In the genomic region with DNA sequence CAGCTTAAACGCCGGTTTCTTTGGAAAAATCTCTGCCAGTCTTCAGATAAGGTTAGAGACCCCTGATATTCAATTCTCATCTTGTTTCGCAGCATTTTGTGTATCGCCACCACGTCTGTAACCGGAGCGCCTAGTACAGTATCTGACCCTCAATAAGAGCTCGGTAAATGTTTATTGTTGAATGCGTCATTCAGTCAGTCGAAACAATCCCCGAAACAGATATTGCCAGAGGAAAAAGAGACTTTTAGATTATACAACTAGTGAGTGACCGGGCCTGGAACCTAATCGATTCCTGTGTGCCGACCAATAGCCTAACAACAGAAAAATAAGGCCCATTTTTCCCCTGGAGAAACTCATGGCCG, we compare ENCODE assay signal across 8 cellular contexts. TPM values are rescaled to one million over a fixed set of nuclear protein-coding genes. Genes with fewer than 3 reads are reported as not detected.
DNase-seq lines count a peak whose midpoint lies in the region; TF ChIP-seq lines count a peak whose summit lies in the region.

No MANE protein-coding gene starts in this region.

- 5 to 7% methylated on average over 15 of the region's 15 CpGs for WGBS in ectodermal cell, 2 experiments

- no peaks in the 10 kb centered on the region for H3K36me3 Mint-ChIP-seq in nephron (ENCODE audit: low read depth)

- peaks cover 32% of the 10 kb centered on the region for H3K4me1 ChIP-seq in BLaER1
- H3K4me1 ChIP-seq in ectodermal cell (ENCODE audit: control insufficient read depth, insufficient read depth, low read length) = peaks cover 12% of the 10 kb centered on the region

- no peak for TF ChIP-seq CTCF in nephron (IDR thresholded peaks at IDR 0.05; ENCODE audit: unreplicated experiment in 3 of 3)

- H3K27ac Mint-ChIP-seq in nephron = peak overlapping the region; percentile 1 to 45 (median 7)

- H3K27me3 ChIP-seq in BLaER1 (no peaks in the 10 kb centered on the region), MG63 (no peaks in the 10 kb centered on the region), ectodermal cell (ENCODE audit: control insufficient read depth, insufficient read depth, low read length, poor library complexity, severe bottlenecking) (no peaks in the 10 kb centered on the region)

- peaks cover 25% of the 10 kb centered on the region for H3K4me1 Mint-ChIP-seq in nephron

- no peaks in the 10 kb centered on the region for H3K9me3 Mint-ChIP-seq in nephron

- peak overlapping the region; percentile 91 for H3K4me2 ChIP-seq in BLaER1

- H3K9me3 ChIP-seq in BLaER1 (no peaks in the 10 kb centered on the region), MG63 (no peaks in the 10 kb centered on the region), ectodermal cell (ENCODE audit: control insufficient read depth, low read length) (no peaks in the 10 kb centered on the region)

- H3K36me3 ChIP-seq in BLaER1 (peaks cover 27% of the 10 kb centered on the region), MG63 (no peaks in the 10 kb centered on the region), ectodermal cell (ENCODE audit: control insufficient read depth, insufficient read depth, low read length) (no peaks in the 10 kb centered on the region)

- no peak for DNase-seq in MG63
- DNase-seq in NCI-H1417 (lab: John Stamatoyannopoulos, UW) = no peak
- DNase-seq in stimulated activated CD8-positive, alpha-beta memory T cell treated with anti-CD3 and anti-CD28 coated beads, Interleukin-4, amount 100 ng/mL, for 48 hours = no peak
- no peak for DNase-seq in A172 (ENCODE audit: low spot score)
- no peak for DNase-seq in activated CD8-positive, alpha-beta memory T cell treated with anti-CD3 and anti-CD28 coated beads, Interleukin-2, amount 50 U/mL, for 4 hours

- no peaks in the 10 kb centered on the region for H3K27me3 Mint-ChIP-seq in nephron (ENCODE audit: low read depth)

- peak overlapping the region; percentile 88 for H3K4me3 ChIP-seq in BLaER1
- H3K4me3 ChIP-seq in MG63 = peak overlapping the region; percentile 91
- peak overlapping the region; percentile 92 for H3K4me3 ChIP-seq in ectodermal cell (ENCODE audit: insufficient read depth, low read depth, low read length)

- H3K9ac ChIP-seq in BLaER1 = peak overlapping the region; percentile 86

- peak overlapping the region; percentile 93 to 96 (median 94) for H3K4me3 Mint-ChIP-seq in nephron

- H4K20me1 ChIP-seq in BLaER1 = peaks cover 51% of the 10 kb centered on the region

- peak overlapping the region; percentile 86 for H3K27ac ChIP-seq in BLaER1
- H3K27ac ChIP-seq in ectodermal cell (ENCODE audit: insufficient read depth, low read depth, low read length, poor library complexity, severe bottlenecking) = no peak overlapping the region

RNA-seq across cellular contexts. Expression of gene PELP1, which starts 0.6 kb away (rescaled TPM):
- total RNA-seq in MG63 (2014; rRNA removed; shearing (Covaris generic); ENCODE audit: low replicate concordance) = 13.6 and 15.7 TPM in 2 replicates
- 72.3 TPM for polyA plus RNA-seq in ectodermal cell (2013, experiment 1 of 4)
- 73.2 TPM for polyA plus RNA-seq in ectodermal cell (2013, experiment 2 of 4)
- polyA plus RNA-seq in ectodermal cell (2013, experiment 3 of 4) = 69.1 TPM
- polyA plus RNA-seq in ectodermal cell (2013, experiment 4 of 4) = 76.9 TPM
- total RNA-seq in A172 (2014; rRNA removed; shearing (Covaris generic)) = 23.5 and 29.5 TPM in 2 replicates

RNA-seq across cellular contexts. Expression of gene ARRB2, which starts 7.1 kb away (rescaled TPM):
- total RNA-seq in MG63 (2014; rRNA removed; shearing (Covaris generic); ENCODE audit: low replicate concordance) = 5.7 and 10.5 TPM in 2 replicates
- polyA plus RNA-seq in ectodermal cell (2013, experiment 1 of 4) = 83.1 TPM
- 76.9 TPM for polyA plus RNA-seq in ectodermal cell (2013, experiment 2 of 4)
- 71.7 TPM for polyA plus RNA-seq in ectodermal cell (2013, experiment 3 of 4)
- 74.5 TPM for polyA plus RNA-seq in ectodermal cell (2013, experiment 4 of 4)
- 6.7 and 12.3 TPM in 2 replicates for total RNA-seq in A172 (2014; rRNA removed; shearing (Covaris generic))

RNA-seq across cellular contexts. Expression of gene MED11, which starts 27.9 kb away (rescaled TPM):
- total RNA-seq in MG63 (2014; rRNA removed; shearing (Covaris generic); ENCODE audit: low replicate concordance) = 13.2 and 19.4 TPM in 2 replicates
- 27.8 TPM for polyA plus RNA-seq in ectodermal cell (2013, experiment 1 of 4)
- 28.3 TPM for polyA plus RNA-seq in ectodermal cell (2013, experiment 2 of 4)
- polyA plus RNA-seq in ectodermal cell (2013, experiment 3 of 4) = 25.7 TPM
- polyA plus RNA-seq in ectodermal cell (2013, experiment 4 of 4) = 33.8 TPM
- 29.9 and 33.3 TPM in 2 replicates for total RNA-seq in A172 (2014; rRNA removed; shearing (Covaris generic))

RNA-seq across cellular contexts. Expression of gene ZMYND15, which starts 36.3 kb away (rescaled TPM):
- 0.30 and 0.33 TPM in 2 replicates for total RNA-seq in MG63 (2014; rRNA removed; shearing (Covaris generic); ENCODE audit: low replicate concordance)
- polyA plus RNA-seq in ectodermal cell (2013, experiment 1 of 4) = not detected
- 0.14 TPM for polyA plus RNA-seq in ectodermal cell (2013, experiment 2 of 4)
- 0.11 TPM for polyA plus RNA-seq in ectodermal cell (2013, experiment 3 of 4)
- 0.20 TPM for polyA plus RNA-seq in ectodermal cell (2013, experiment 4 of 4)
- 0.07 and 0.21 TPM in 2 replicates for total RNA-seq in A172 (2014; rRNA removed; shearing (Covaris generic))

RNA-seq across cellular contexts. Expression of gene CXCL16, which starts 36.4 kb away (rescaled TPM):
- 1.8 and 3.7 TPM in 2 replicates for total RNA-seq in MG63 (2014; rRNA removed; shearing (Covaris generic); ENCODE audit: low replicate concordance)
- polyA plus RNA-seq in ectodermal cell (2013, experiment 1 of 4) = 0.74 TPM
- 0.12 TPM for polyA plus RNA-seq in ectodermal cell (2013, experiment 2 of 4)
- polyA plus RNA-seq in ectodermal cell (2013, experiment 3 of 4) = 0.53 TPM
- 0.49 TPM for polyA plus RNA-seq in ectodermal cell (2013, experiment 4 of 4)
- total RNA-seq in A172 (2014; rRNA removed; shearing (Covaris generic)) = 5.1 and 8.1 TPM in 2 replicates
